24 cellular contexts compared by ENCODE assay signal in genomic region chr12:124678421-124678893, GRCh38.
A peak's percentile ranks its signal among the peaks of the same experiment; 100 is the strongest.
DNase-seq lines count a peak whose midpoint lies in the region; ATAC-seq, FAIRE-seq and TF ChIP-seq lines count a peak whose summit lies in the region.
"Had no signal": no experiment of that assay in that cellular context is flagged by ENCODE, and none has a peak within 500 bp of the region (broad histone marks: within the 10 kb centered on the region; RNA-seq: fewer than 3 reads in every experiment).

No MANE protein-coding gene starts in this region.

- no peaks in the 10 kb centered on the region for H3K9me3 ChIP-seq in astrocyte (ENCODE audit: insufficient read depth, low read depth, low read length)
- H3K9me3 ChIP-seq in liver (ENCODE audit: control insufficient read depth in 4 of 4, low read length in 3 of 4) = no peaks in the 10 kb centered on the region
- no peaks in the 10 kb centered on the region for H3K9me3 ChIP-seq in MG63
- H3K9me3 ChIP-seq: heart right ventricle, ovary had no signal

- H3K36me3 Mint-ChIP-seq in astrocyte (ENCODE audit: low read depth, unreplicated experiment) = peaks cover 4% of the 10 kb centered on the region

- peak overlapping the region; percentile 14 for H3K4me2 ChIP-seq in astrocyte (ENCODE audit: low read length)

- H3K4me3 Mint-ChIP-seq in astrocyte (ENCODE audit: unreplicated experiment) = no peak overlapping the region
- H3K4me3 Mint-ChIP-seq: activated CD4-positive, alpha-beta T cell treated with anti-CD3 and anti-CD28 coated beads, Interleukin-2, amount 10 ng/mL, durations not matched to agents 7 days and 5 days; CD4-positive, alpha-beta T cell; H9 had no signal

- H2AFZ ChIP-seq in astrocyte (ENCODE audit: low read depth, low read length) = no peak overlapping the region

- H3K9ac ChIP-seq in astrocyte (ENCODE audit: low read length) = no peak overlapping the region
- peak overlapping the region in 1 of 2 donors; percentile 10 for H3K9ac ChIP-seq in liver (ENCODE audit: low read depth in 1 of 2, low read length in 2 of 2)

- H3K4me3 ChIP-seq in astrocyte (ENCODE audit: insufficient read depth, low read depth, low read length) (no peak overlapping the region), liver (ENCODE audit: low read depth in 1 of 3, low read length in 3 of 3) (no peak overlapping the region), MG63 (no peak overlapping the region)
- H3K4me3 ChIP-seq: heart right ventricle, lung, ovary had no signal

- no peak for FAIRE-seq in astrocyte (lab: Jason Lieb, UNC)
- FAIRE-seq: bronchial epithelial cell, endothelial cell of umbilical vein had no signal

- peaks cover 5% of the 10 kb centered on the region for H3K9me3 Mint-ChIP-seq in astrocyte (ENCODE audit: unreplicated experiment)
- H3K9me3 Mint-ChIP-seq: CD4-positive, alpha-beta T cell had no signal

- H3K36me3 ChIP-seq in astrocyte (ENCODE audit: insufficient read depth, low read length) (no peaks in the 10 kb centered on the region), liver (ENCODE audit: control insufficient read depth in 4 of 4, insufficient read depth in 3 of 4, low read depth in 1 of 4, low read length in 3 of 4) (no peaks in the 10 kb centered on the region), MG63 (no peaks in the 10 kb centered on the region)
- H3K36me3 ChIP-seq: heart right ventricle, ovary had no signal

- DNase-seq in A172 (ENCODE audit: low spot score) = peak; percentile 45
- DNase-seq in GM13977 (ENCODE audit: low spot score) = peak; percentile 50
- DNase-seq in astrocyte (ENCODE audit: low read depth) = no peak
- no peak for DNase-seq in MG63
- no peak for DNase-seq in H4 (ENCODE audit: low spot score)
- no peak for DNase-seq in AG20443 (ENCODE audit: low spot score)
- DNase-seq: activated CD4-positive, alpha-beta T cell treated with anti-CD3 and anti-CD28 coated beads, Interleukin-2, amount 10 ng/mL, durations not matched to agents 7 days and 5 days; activated CD8-positive, alpha-beta memory T cell treated with anti-CD3 and anti-CD28 coated beads, Interleukin-2, amount 50 U/mL, for 4 hours; activated effector memory CD4-positive, alpha-beta T cell treated with Interleukin-2 at 50 U/mL for 16 hours; CD4-positive, alpha-beta T cell; DMS79; H9; heart right ventricle; Kasumi-1; NCI-H1105 treated with DMSO at 0.1 percent for 48 hours; NCI-H748 treated with DMSO at 0.1 percent for 48 hours; SHP77 had no signal

- TF ChIP-seq CTCF in GM13977 (IDR thresholded peaks at IDR 0.05; ENCODE audit: extremely low read depth, insufficient read depth, missing control alignments) (no peak), astrocyte (IDR thresholded peaks at IDR 0.05; ENCODE audit: insufficient read depth, low read depth, low read length) (no peak), liver (IDR thresholded peaks at IDR 0.05; ENCODE audit: low read depth, low read length, missing input control) (no peak)

- no peak for TF ChIP-seq RAD21 in liver (IDR thresholded peaks at IDR 0.05)

- in situ Hi-C loops in GM13977 (cut with MboI; ENCODE audit: low pct_unique_long_range_greater_than_20kb, low sequenced_read_pairs, unreplicated experiment) = no loop called here

- peaks cover 34% of the 10 kb centered on the region for H3K4me1 Mint-ChIP-seq in astrocyte (ENCODE audit: low read depth, unreplicated experiment)
- H3K4me1 Mint-ChIP-seq: activated CD4-positive, alpha-beta T cell treated with anti-CD3 and anti-CD28 coated beads, Interleukin-2, amount 10 ng/mL, durations not matched to agents 7 days and 5 days had no signal

- no peak for ATAC-seq in HG02571 (IDR thresholded peaks at IDR 0.05; ENCODE audit: unreplicated experiment)
- ATAC-seq: sciatic nerve had no signal

- H3K27ac ChIP-seq in astrocyte (ENCODE audit: low read depth, low read length) = no peak overlapping the region
- H3K27ac ChIP-seq in liver (ENCODE audit: low read depth in 1 of 2, low read length in 2 of 2) = peak overlapping the region; percentile 83 to 93
- H3K27ac ChIP-seq: ovary had no signal

- H3K4me1 ChIP-seq in astrocyte (ENCODE audit: insufficient read depth, low read length) = peaks cover 63% of the 10 kb centered on the region
- peaks cover 29 to 64% (median 43%) of the 10 kb centered on the region in 4 donors for H3K4me1 ChIP-seq in liver (ENCODE audit: control insufficient read depth in 4 of 4, insufficient read depth in 4 of 4, low read length in 3 of 4)

- WGBS in liver = 73% methylated on average over 15 of the region's 15 CpGs

- no peaks in the 10 kb centered on the region for H4K20me1 ChIP-seq in astrocyte (ENCODE audit: insufficient read depth, low read length)

- H3K27me3 ChIP-seq in astrocyte (ENCODE audit: insufficient read depth, low read length) = no peaks in the 10 kb centered on the region
- no peaks in the 10 kb centered on the region for H3K27me3 ChIP-seq in liver (ENCODE audit: control insufficient read depth in 4 of 4, insufficient read depth in 4 of 4, low read length in 3 of 4)
- H3K27me3 ChIP-seq in MG63 = no peaks in the 10 kb centered on the region
- H3K27me3 ChIP-seq: heart right ventricle, ovary had no signal

- no peaks in the 10 kb centered on the region for H3K27me3 Mint-ChIP-seq in astrocyte (ENCODE audit: low read depth, unreplicated experiment)
- H3K27me3 Mint-ChIP-seq: activated CD4-positive, alpha-beta T cell treated with anti-CD3 and anti-CD28 coated beads, Interleukin-2, amount 10 ng/mL, durations not matched to agents 7 days and 5 days; CD4-positive, alpha-beta T cell had no signal

- H3K79me2 ChIP-seq in astrocyte (ENCODE audit: insufficient read depth, low read length) = no peaks in the 10 kb centered on the region

- no peak overlapping the region for H3K27ac Mint-ChIP-seq in astrocyte (ENCODE audit: unreplicated experiment)
- H3K27ac Mint-ChIP-seq: activated CD4-positive, alpha-beta T cell treated with anti-CD3 and anti-CD28 coated beads, Interleukin-2, amount 10 ng/mL, durations not matched to agents 7 days and 5 days; CD4-positive, alpha-beta T cell had no signal

TF ChIP-seq in liver, 16 proteins besides CTCF, POLR2A, EP300 and RAD21:
- TF ChIP-seq TAF1 (conservative IDR thresholded peaks at IDR 0.05) = no peak
- TF ChIP-seq, protein P1, sequence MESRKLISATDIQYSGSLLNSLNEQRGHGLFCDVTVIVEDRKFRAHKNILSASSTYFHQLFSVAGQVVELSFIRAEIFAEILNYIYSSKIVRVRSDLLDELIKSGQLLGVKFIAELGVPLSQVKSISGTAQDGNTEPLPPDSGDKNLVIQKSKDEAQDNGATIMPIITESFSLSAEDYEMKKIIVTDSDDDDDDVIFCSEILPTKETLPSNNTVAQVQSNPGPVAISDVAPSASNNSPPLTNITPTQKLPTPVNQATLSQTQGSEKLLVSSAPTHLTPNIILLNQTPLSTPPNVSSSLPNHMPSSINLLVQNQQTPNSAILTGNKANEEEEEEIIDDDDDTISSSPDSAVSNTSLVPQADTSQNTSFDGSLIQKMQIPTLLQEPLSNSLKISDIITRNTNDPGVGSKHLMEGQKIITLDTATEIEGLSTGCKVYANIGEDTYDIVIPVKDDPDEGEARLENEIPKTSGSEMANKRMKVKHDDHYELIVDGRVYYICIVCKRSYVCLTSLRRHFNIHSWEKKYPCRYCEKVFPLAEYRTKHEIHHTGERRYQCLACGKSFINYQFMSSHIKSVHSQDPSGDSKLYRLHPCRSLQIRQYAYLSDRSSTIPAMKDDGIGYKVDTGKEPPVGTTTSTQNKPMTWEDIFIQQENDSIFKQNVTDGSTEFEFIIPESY (IDR thresholded peaks at IDR 0.05) = no peak
- TF ChIP-seq, protein P2, sequence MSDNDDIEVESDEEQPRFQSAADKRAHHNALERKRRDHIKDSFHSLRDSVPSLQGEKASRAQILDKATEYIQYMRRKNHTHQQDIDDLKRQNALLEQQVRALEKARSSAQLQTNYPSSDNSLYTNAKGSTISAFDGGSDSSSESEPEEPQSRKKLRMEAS (IDR thresholded peaks at IDR 0.05) = no peak
- no peak for TF ChIP-seq FOXA1 (IDR thresholded peaks at IDR 0.05)
- no peak for TF ChIP-seq SP1 (IDR thresholded peaks at IDR 0.05)
- TF ChIP-seq RXRA (IDR thresholded peaks at IDR 0.05) = no peak
- no peak for TF ChIP-seq GABPA (IDR thresholded peaks at IDR 0.05 in 1 of 2, conservative IDR thresholded peaks at IDR 0.05 in 1 of 2)
- no peak for TF ChIP-seq ATF3 (IDR thresholded peaks at IDR 0.05)
- TF ChIP-seq REST (IDR thresholded peaks at IDR 0.05) = no peak
- no peak for TF ChIP-seq YY1 (IDR thresholded peaks at IDR 0.05)
- TF ChIP-seq JUND (IDR thresholded peaks at IDR 0.05) = no peak
- TF ChIP-seq HNF4G (IDR thresholded peaks at IDR 0.05) = no peak
- TF ChIP-seq FOXA2 (IDR thresholded peaks at IDR 0.05) = no peak
- TF ChIP-seq NR2F2 (IDR thresholded peaks at IDR 0.05) = no peak
- no peak for TF ChIP-seq HNF4A (conservative IDR thresholded peaks at IDR 0.05)
- TF ChIP-seq EGR1 (IDR thresholded peaks at IDR 0.05; ENCODE audit: low read depth in 2 of 2) = no peak

Comparison
In these comparisons a context has a peak if more than half of its experiments do, and no peak if none do; other contexts are left out.
1. DNase-seq: peak in A172 (single experiment) and GM13977 (single experiment); none in astrocyte (single experiment), MG63 (single experiment), H4 (single experiment) and AG20443 (single experiment).